Comparison of ENCODE assay signal across 19 cellular contexts in the genomic region with DNA sequence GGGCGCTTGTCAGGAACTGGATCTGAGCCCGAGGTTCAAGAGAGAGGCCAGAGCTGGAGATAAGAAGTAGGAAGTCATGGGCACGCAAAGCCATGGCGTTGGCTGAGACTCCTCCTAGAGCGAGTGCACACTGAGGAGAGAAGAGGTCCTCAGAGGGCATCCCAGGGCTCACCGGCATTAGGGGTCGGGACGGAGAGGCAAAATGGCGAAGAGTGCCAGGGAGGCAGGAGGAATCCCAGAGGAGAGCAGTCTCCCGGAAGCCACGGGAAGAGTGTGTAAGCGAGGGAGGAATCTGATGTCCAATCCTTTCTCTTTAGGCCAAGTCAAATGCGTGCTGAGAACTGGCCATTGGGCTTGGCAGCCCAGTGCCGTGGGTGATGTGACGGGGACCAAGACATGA. TPM values are rescaled to one million over a fixed set of nuclear protein-coding genes. Genes with fewer than 3 reads are reported as not detected.
DNase-seq lines count a peak whose midpoint lies in the region; ATAC-seq and TF ChIP-seq lines count a peak whose summit lies in the region.
"Had no signal": no experiment of that assay in that cellular context is flagged by ENCODE, and none has a peak within 500 bp of the region (broad histone marks: within the 10 kb centered on the region; RNA-seq: fewer than 3 reads in every experiment).

No MANE protein-coding gene starts in this region.

- H3K9me3 Mint-ChIP-seq in activated naive CD8-positive, alpha-beta T cell (ENCODE audit: low read depth): no peaks in the 10 kb centered on the region
- no peaks in the 10 kb centered on the region for H3K9me3 Mint-ChIP-seq in activated naive CD8-positive, alpha-beta T cell treated with anti-CD3 and anti-CD28 coated beads for 36 hours
- H3K9me3 Mint-ChIP-seq in endothelial cell (ENCODE audit: unreplicated experiment) (no peaks in the 10 kb centered on the region), natural killer cell (no peaks in the 10 kb centered on the region)
- no peaks in the 10 kb centered on the region for H3K9me3 Mint-ChIP-seq in effector memory CD8-positive, alpha-beta T cell

- no peaks in the 10 kb centered on the region for H3K9me3 ChIP-seq in transverse colon
- H3K9me3 ChIP-seq: right lobe of liver had no signal

- no peak overlapping the region for H3K4me3 ChIP-seq in transverse colon
- H3K4me3 ChIP-seq: GM12878, right lobe of liver had no signal

- intact Hi-C loops in natural killer cell (cut with micrococcal nuclease): loop anchor here (5.0 kb wide), 2 partner anchors 42 to 222 kb away; a partner anchor contains a TSS
- intact Hi-C loops in transverse colon (cut with DNase I; ENCODE audit: low total_unique reads): no loop called here

- no peaks in the 10 kb centered on the region for H3K27me3 ChIP-seq in transverse colon
- H3K27me3 ChIP-seq: right lobe of liver had no signal

- 88 to 91% methylated on average over 11 to 15 of the region's 15 CpGs for WGBS in transverse colon (ENCODE audit: low coverage in 1 of 2), 2 donors

- TF ChIP-seq POLR2A in transverse colon (IDR thresholded peaks at IDR 0.05): no peak

- peaks cover 3% of the 10 kb centered on the region for H3K36me3 Mint-ChIP-seq in activated naive CD8-positive, alpha-beta T cell
- H3K36me3 Mint-ChIP-seq in activated naive CD8-positive, alpha-beta T cell treated with anti-CD3 and anti-CD28 coated beads for 36 hours: peaks cover 8% of the 10 kb centered on the region
- H3K36me3 Mint-ChIP-seq in endothelial cell (ENCODE audit: low read depth, unreplicated experiment): peaks cover 35% of the 10 kb centered on the region
- H3K36me3 Mint-ChIP-seq in natural killer cell: no peaks in the 10 kb centered on the region
- H3K36me3 Mint-ChIP-seq in effector memory CD8-positive, alpha-beta T cell (ENCODE audit: insufficient read depth): peaks cover 11% of the 10 kb centered on the region

- H3K27ac ChIP-seq in transverse colon: peak overlapping the region; percentile 36 to 74 (median 70)
- H3K27ac ChIP-seq: right lobe of liver had no signal

- peak overlapping the region; percentile 0 for H3K4me3 Mint-ChIP-seq in activated naive CD8-positive, alpha-beta T cell
- no peak overlapping the region for H3K4me3 Mint-ChIP-seq in activated naive CD8-positive, alpha-beta T cell treated with anti-CD3 and anti-CD28 coated beads for 36 hours
- H3K4me3 Mint-ChIP-seq in endothelial cell (ENCODE audit: unreplicated experiment) (peak overlapping the region; percentile 77), natural killer cell (no peak overlapping the region)
- H3K4me3 Mint-ChIP-seq in effector memory CD8-positive, alpha-beta T cell: no peak overlapping the region
- H3K4me3 Mint-ChIP-seq: nephron progenitor cell had no signal

- peaks cover 29% of the 10 kb centered on the region for H3K4me1 Mint-ChIP-seq in activated naive CD8-positive, alpha-beta T cell (ENCODE audit: low read depth)
- peaks cover 21% of the 10 kb centered on the region for H3K4me1 Mint-ChIP-seq in activated naive CD8-positive, alpha-beta T cell treated with anti-CD3 and anti-CD28 coated beads for 36 hours
- H3K4me1 Mint-ChIP-seq in endothelial cell (ENCODE audit: unreplicated experiment) (peaks cover 29% of the 10 kb centered on the region), natural killer cell (peaks cover 30 to 40% of the 10 kb centered on the region in 2 donors)
- peaks cover 21 to 22% of the 10 kb centered on the region in 2 donors for H3K4me1 Mint-ChIP-seq in effector memory CD8-positive, alpha-beta T cell (ENCODE audit: low read depth in 2 of 2)

- peak overlapping the region; percentile 13 for H3K27ac Mint-ChIP-seq in activated naive CD8-positive, alpha-beta T cell
- no peak overlapping the region for H3K27ac Mint-ChIP-seq in activated naive CD8-positive, alpha-beta T cell treated with anti-CD3 and anti-CD28 coated beads for 36 hours
- no peak overlapping the region for H3K27ac Mint-ChIP-seq in endothelial cell (ENCODE audit: unreplicated experiment)
- peak overlapping the region; percentile 99 to 100 for H3K27ac Mint-ChIP-seq in natural killer cell
- peak overlapping the region in 1 of 2 donors; percentile 41 for H3K27ac Mint-ChIP-seq in effector memory CD8-positive, alpha-beta T cell
- H3K27ac Mint-ChIP-seq: nephron progenitor cell had no signal

- TF ChIP-seq CTCF in endothelial cell (IDR thresholded peaks at IDR 0.05; ENCODE audit: unreplicated experiment) (no peak), natural killer cell (IDR thresholded peaks at IDR 0.05) (no peak), transverse colon (IDR thresholded peaks at IDR 0.05) (no peak)

- no peaks in the 10 kb centered on the region for H3K36me3 ChIP-seq in transverse colon
- H3K36me3 ChIP-seq: right lobe of liver had no signal

- ATAC-seq in natural killer cell (no peak), GM18502 (IDR thresholded peaks at IDR 0.05; ENCODE audit: poor library complexity, unreplicated experiment) (no peak)
- no peak for ATAC-seq in effector memory CD8-positive, alpha-beta T cell (replicated peaks)
- ATAC-seq: GM12878 had no signal

- no peak for TF ChIP-seq EP300 in transverse colon (IDR thresholded peaks at IDR 0.05; ENCODE audit: low read depth)

- in situ Hi-C loops in transverse colon (cut with MboI; ENCODE audit: low pct_ligation_motif_present in 1 of 4, low pct_unique_long_range_greater_than_20kb in 1 of 4, low sequenced_read_pairs in 3 of 4): no loop called here

- H3K27me3 Mint-ChIP-seq in activated naive CD8-positive, alpha-beta T cell: no peaks in the 10 kb centered on the region
- H3K27me3 Mint-ChIP-seq in activated naive CD8-positive, alpha-beta T cell treated with anti-CD3 and anti-CD28 coated beads for 36 hours: no peaks in the 10 kb centered on the region
- H3K27me3 Mint-ChIP-seq in endothelial cell (ENCODE audit: unreplicated experiment) (peaks cover 8% of the 10 kb centered on the region), natural killer cell (ENCODE audit: low read depth in 2 of 2) (no peaks in the 10 kb centered on the region)
- H3K27me3 Mint-ChIP-seq in effector memory CD8-positive, alpha-beta T cell: no peaks in the 10 kb centered on the region

- no peak for DNase-seq in activated naive CD8-positive, alpha-beta T cell treated with anti-CD3 and anti-CD28 coated beads for 36 hours
- no peak for DNase-seq in endothelial cell (ENCODE audit: low spot score)
- DNase-seq in natural killer cell: no peak
- no peak for DNase-seq in transverse colon
- no peak for DNase-seq in effector memory CD8-positive, alpha-beta T cell
- DNase-seq in activated CD4-positive, CD25-positive, alpha-beta regulatory T cell treated with anti-CD3 and anti-CD28 coated beads, Interleukin-2, amount 50 U/mL, for 72 hours: no peak
- DNase-seq: activated CD8-positive, alpha-beta memory T cell treated with anti-CD3 and anti-CD28 coated beads for 24 hours; COR-L47; cortex of kidney; NCI-H187; NCI-H510A; nephron progenitor cell; right lobe of liver; stimulated activated CD4-positive, alpha-beta T cell treated with anti-CD3 and anti-CD28 coated beads, Interleukin-4, amount 100 ng/mL, for 1 hour had no signal

- peaks cover 0 to 18% (median 13%) of the 10 kb centered on the region in 4 donors for H3K4me1 ChIP-seq in transverse colon

RNA-seq across cellular contexts. Expression of a gene that starts 24.0 kb away (rescaled TPM):
- total RNA-seq in activated naive CD8-positive, alpha-beta T cell treated with anti-CD3 and anti-CD28 coated beads for 36 hours: under 1 TPM; 0.18 to 0.45 TPM
- total RNA-seq in endothelial cell (ENCODE audit: unreplicated experiment) (15.9 TPM), natural killer cell (under 1 TPM in 2 of 3 donors, not detected in 1; 0.28 to 0.70 TPM), transverse colon (1 to 10 TPM in 3 of 4 donors, under 1 TPM in 1; 0.75 to 2.2 (median 1.7) TPM)
- total RNA-seq: astrocyte, GM12878 had no signal

RNA-seq across cellular contexts. Expression of a gene that starts 31.2 kb away (rescaled TPM):
- under 1 TPM; 0.40 to 0.56 TPM for total RNA-seq in activated naive CD8-positive, alpha-beta T cell treated with anti-CD3 and anti-CD28 coated beads for 36 hours
- total RNA-seq in endothelial cell (ENCODE audit: unreplicated experiment) (3.7 TPM), natural killer cell (under 1 TPM; 0.26 to 0.43 (median 0.41) TPM), transverse colon (1 to 10 TPM in 1 of 4 donors, under 1 TPM in 1, not detected in 2; 0.95 to 1.2 TPM)
- total RNA-seq: GM12878 had no signal

RNA-seq across cellular contexts. Expression of a gene that starts 35.5 kb away (rescaled TPM):
- not detected for total RNA-seq in activated naive CD8-positive, alpha-beta T cell treated with anti-CD3 and anti-CD28 coated beads for 36 hours
- total RNA-seq in endothelial cell (ENCODE audit: unreplicated experiment) (1.5 TPM), natural killer cell (1 to 10 TPM in 2 of 3 donors, under 1 TPM in 1; 0.86 to 8.6 (median 3.8) TPM), transverse colon (1 to 10 TPM in 1 of 4 donors, under 1 TPM in 1, not detected in 2; 0.64 to 1.2 TPM)
- total RNA-seq: astrocyte, GM12878, ureter had no signal

Comparison
In these comparisons a context has a peak if more than half of its experiments do, and no peak if none do; other contexts are left out.
1. H3K27ac Mint-ChIP-seq: peak in activated naive CD8-positive, alpha-beta T cell (single experiment) and natural killer cell (2 of 2); none in activated naive CD8-positive, alpha-beta T cell treated with anti-CD3 and anti-CD28 coated beads for 36 hours (single experiment) and endothelial cell (single experiment).
2. H3K4me3 Mint-ChIP-seq: peak in activated naive CD8-positive, alpha-beta T cell (single experiment) and endothelial cell (single experiment); none in activated naive CD8-positive, alpha-beta T cell treated with anti-CD3 and anti-CD28 coated beads for 36 hours (single experiment), natural killer cell (single experiment) and effector memory CD8-positive, alpha-beta T cell (0 of 2).